Comparison of ENCODE assay signal across 13 cellular contexts in genomic region chr9:114180701-114181582, GRCh38. TPM values are rescaled to one million over a fixed set of nuclear protein-coding genes. Genes with fewer than 3 reads are reported as not detected.
DNase-seq lines count a peak whose midpoint lies in the region; ATAC-seq and TF ChIP-seq lines count a peak whose summit lies in the region.
"Had no signal": no experiment of that assay in that cellular context is flagged by ENCODE, and none has a peak within 500 bp of the region (broad histone marks: within the 10 kb centered on the region; RNA-seq: fewer than 3 reads in every experiment).

No MANE protein-coding gene starts in this region.

- ATAC-seq in GM23338: peak; percentile 69
- ATAC-seq in left lung: peak; percentile 46
- ATAC-seq in gastrocnemius medialis: no peak
- ATAC-seq in HG03565 (IDR thresholded peaks at IDR 0.05; ENCODE audit: unreplicated experiment): no peak

- no peak overlapping the region for H3K27ac ChIP-seq in GM23338 (ENCODE audit: low read depth)
- no peak overlapping the region for H3K27ac ChIP-seq in left lung
- peak overlapping the region; percentile 5 to 40 (median 28) for H3K27ac ChIP-seq in gastrocnemius medialis
- H3K27ac ChIP-seq: SK-N-MC had no signal

- TF ChIP-seq CTCF in GM23338 (conservative IDR thresholded peaks at IDR 0.05; ENCODE audit: low read depth in 2 of 2) (no peak), endothelial cell (IDR thresholded peaks at IDR 0.05; ENCODE audit: unreplicated experiment) (no peak), left lung (IDR thresholded peaks at IDR 0.05) (no peak), gastrocnemius medialis (IDR thresholded peaks at IDR 0.05 in 4 of 5, conservative IDR thresholded peaks at IDR 0.05 in 1 of 5) (no peak)

- H3K27me3 ChIP-seq in GM23338 (ENCODE audit: insufficient read depth) (no peaks in the 10 kb centered on the region), left lung (no peaks in the 10 kb centered on the region), gastrocnemius medialis (no peaks in the 10 kb centered on the region)

- H3K4me1 Mint-ChIP-seq in GM23338 (peaks cover 4% of the 10 kb centered on the region; the same call in 1 of the 3 replicates), endothelial cell (ENCODE audit: unreplicated experiment) (peaks cover 13% of the 10 kb centered on the region)
- H3K4me1 Mint-ChIP-seq: memory B cell had no signal

- H2AFZ ChIP-seq in GM23338: no peak overlapping the region

- in situ Hi-C loops in gastrocnemius medialis (cut with MboI; ENCODE audit: low sequenced_read_pairs in 4 of 4): no loop called here

- H3K4me1 ChIP-seq in GM23338 (ENCODE audit: insufficient read depth) (no peaks in the 10 kb centered on the region), left lung (peaks cover 0 to 12% of the 10 kb centered on the region in 2 donors), gastrocnemius medialis (peaks cover 51 to 59% of the 10 kb centered on the region in 2 donors)

- peak; percentile 17 for DNase-seq in GM23338 (ENCODE audit: low spot score)
- DNase-seq in endothelial cell (ENCODE audit: low spot score): peak; percentile 43
- no peak for DNase-seq in left lung
- DNase-seq in gastrocnemius medialis: no peak
- DNase-seq in NCI-H1105 (lab: John Stamatoyannopoulos, UW): no peak
- no peak for DNase-seq in KG1 (lab: John Stamatoyannopoulos, UW)
- no peak for DNase-seq in NCI-H2081 treated with DMSO at 0.1 percent for 48 hours (lab: John Stamatoyannopoulos, UW)
- DNase-seq: GF-D8, NCI-H1092, trophoblast cell had no signal

- H3K9me3 Mint-ChIP-seq in GM23338 (no peaks in the 10 kb centered on the region), endothelial cell (ENCODE audit: unreplicated experiment) (no peaks in the 10 kb centered on the region)
- H3K9me3 Mint-ChIP-seq: memory B cell had no signal

- no peaks in the 10 kb centered on the region for H3K9me3 ChIP-seq in left lung
- H3K9me3 ChIP-seq in gastrocnemius medialis: no peaks in the 10 kb centered on the region

- H3K4me3 ChIP-seq in GM23338: no peak overlapping the region
- H3K4me3 ChIP-seq in left lung: no peak overlapping the region
- no peak overlapping the region for H3K4me3 ChIP-seq in gastrocnemius medialis
- H3K4me3 ChIP-seq: SK-N-MC had no signal

- H3K36me3 Mint-ChIP-seq in GM23338 (ENCODE audit: low read depth) (peaks cover 3% of the 10 kb centered on the region; the same call in 1 of the 3 replicates), endothelial cell (ENCODE audit: low read depth, unreplicated experiment) (peaks cover 34% of the 10 kb centered on the region)
- H3K36me3 Mint-ChIP-seq: memory B cell had no signal

- no peaks in the 10 kb centered on the region for H3K9me2 ChIP-seq in GM23338 (ENCODE audit: insufficient read depth)

- intact Hi-C loops in left lung (cut with DNase I): no loop called here
- intact Hi-C loops in gastrocnemius medialis (cut with DNase I; ENCODE audit: low total_unique reads): no loop called here

- H3K27me3 Mint-ChIP-seq in GM23338 (ENCODE audit: insufficient read depth, low read depth, poor library complexity): peaks cover 9% of the 10 kb centered on the region
- peaks cover 3% of the 10 kb centered on the region for H3K27me3 Mint-ChIP-seq in endothelial cell (ENCODE audit: unreplicated experiment)

- no peaks in the 10 kb centered on the region for H3K79me2 ChIP-seq in GM23338 (replicated peaks; ENCODE audit: insufficient read depth)

- no peaks in the 10 kb centered on the region; the same call in 1 of the 2 replicates for H3K36me3 ChIP-seq in GM23338 (ENCODE audit: insufficient read depth)
- no peaks in the 10 kb centered on the region for H3K36me3 ChIP-seq in left lung
- no peaks in the 10 kb centered on the region for H3K36me3 ChIP-seq in gastrocnemius medialis

- no peaks in the 10 kb centered on the region for H4K20me1 ChIP-seq in GM23338 (replicated peaks; ENCODE audit: insufficient read depth)

- no peaks in the 10 kb centered on the region for H3F3A ChIP-seq in GM23338 (replicated peaks; ENCODE audit: low read depth)

- H3K4me2 ChIP-seq in GM23338: no peak overlapping the region

- TF ChIP-seq POLR2A in gastrocnemius medialis (IDR thresholded peaks at IDR 0.05): no peak

- no peak overlapping the region for H3K4me3 Mint-ChIP-seq in GM23338
- H3K4me3 Mint-ChIP-seq in endothelial cell (ENCODE audit: unreplicated experiment): no peak overlapping the region
- H3K4me3 Mint-ChIP-seq: memory B cell had no signal

- peak overlapping the region; percentile 8; the same call in 1 of the 2 replicates for H3K27ac Mint-ChIP-seq in GM23338
- no peak overlapping the region for H3K27ac Mint-ChIP-seq in endothelial cell (ENCODE audit: unreplicated experiment)
- H3K27ac Mint-ChIP-seq: memory B cell had no signal

TF ChIP-seq in GM23338, 12 proteins besides CTCF, POLR2A, EP300 and RAD21 (continues in another document):
- TF ChIP-seq ZNF462 (CRISPR knock-in tag; IDR thresholded peaks at IDR 0.05): no peak
- no peak for TF ChIP-seq STAT1 (IDR thresholded peaks at IDR 0.05; ENCODE audit: unreplicated experiment)
- TF ChIP-seq EZH2 (IDR thresholded peaks at IDR 0.05; ENCODE audit: low read depth, unreplicated experiment): no peak
- TF ChIP-seq EZH2phosphoT487 (IDR thresholded peaks at IDR 0.05; ENCODE audit: unreplicated experiment): no peak
- TF ChIP-seq CREB1 (CRISPR knock-in tag; IDR thresholded peaks at IDR 0.05; ENCODE audit: low read depth): no peak

RNA-seq across cellular contexts. Expression of gene COL27A1, which starts 25.6 kb away (rescaled TPM):
- 12.9 and 18.0 TPM in 2 replicates for total RNA-seq in GM23338 (2014; rRNA removed; shearing (Covaris generic))
- 8.6 and 10.5 TPM in 2 replicates for polyA plus RNA-seq in GM23338 (2016; fragmentation: Nextera tagmentation; extraction: Ambion mirVana)
- 61.4 TPM for total RNA-seq in endothelial cell (ENCODE audit: unreplicated experiment)
- 10 to 100 TPM; 15.8 to 23.5 TPM for total RNA-seq in left lung
- total RNA-seq in gastrocnemius medialis: 1 to 10 TPM in 2 of 4 donors, under 1 TPM in 2; 0.42 to 1.4 (median 0.95) TPM

Comparison
In these comparisons a context has a peak if more than half of its experiments do, and no peak if none do; other contexts are left out.
1. ATAC-seq: peak in GM23338 (single experiment) and left lung (single experiment); none in gastrocnemius medialis (0 of 2) and HG03565 (single experiment).
2. DNase-seq: peak in GM23338 (single experiment) and endothelial cell (single experiment); none in left lung (0 of 2), gastrocnemius medialis (0 of 2), NCI-H1105 (single experiment), KG1 (single experiment) and NCI-H2081 treated with DMSO at 0.1 percent for 48 hours (single experiment).
3. H3K27ac ChIP-seq: peak in gastrocnemius medialis (4 of 4); none in GM23338 (single experiment) and left lung (0 of 2).